ENCODE assay signal across 1 cellular context in the genomic region with DNA sequence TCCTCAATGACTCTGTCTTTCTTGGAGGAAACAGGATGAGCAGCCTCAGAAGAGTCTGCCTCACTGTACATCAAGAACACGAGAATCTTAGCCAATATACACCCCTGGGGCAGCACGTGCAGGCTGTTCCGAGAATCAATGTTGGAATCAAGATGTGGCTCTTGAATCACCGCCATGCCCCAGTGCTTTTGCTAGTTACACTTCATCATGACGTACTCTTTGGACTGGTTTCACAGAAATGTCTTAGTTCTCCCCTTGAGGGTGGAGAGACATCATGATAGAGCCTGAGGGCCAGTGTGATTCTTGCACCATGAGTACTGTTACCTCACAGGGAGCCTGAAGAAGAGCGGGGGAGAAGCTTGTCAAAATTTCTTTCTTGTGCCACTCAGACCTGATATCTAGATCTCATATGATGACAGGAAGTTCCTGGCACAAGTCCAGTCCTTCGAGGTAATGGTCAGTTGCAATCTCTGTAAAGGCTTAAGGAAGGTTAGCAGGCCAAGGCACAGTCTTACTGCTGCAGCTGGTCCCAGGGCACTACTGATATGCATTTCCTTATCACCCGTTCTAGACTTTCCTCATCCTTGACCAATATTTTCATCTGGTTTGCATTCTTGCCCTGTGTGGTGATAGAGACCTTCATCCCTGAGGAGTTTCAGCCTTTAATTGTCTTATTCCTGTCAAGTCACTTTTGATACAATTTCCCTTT.
TF ChIP-seq lines count a peak whose summit lies in the region.

No MANE protein-coding gene starts in this region.

TF ChIP-seq in A549, 52 proteins besides CTCF, POLR2A, EP300 and RAD21 (continued from another document):
- TF ChIP-seq TP53 (CRISPR knock-in tag; IDR thresholded peaks at IDR 0.05) (no peak), CBX8 (IDR thresholded peaks at IDR 0.05) (no peak), HOXB5 (CRISPR knock-in tag; IDR thresholded peaks at IDR 0.05) (peak; percentile 47; the same call in 1 of the 2 replicates), ZC3H11A (IDR thresholded peaks at IDR 0.05) (no peak), HOXB13 (CRISPR knock-in tag; IDR thresholded peaks at IDR 0.05; ENCODE audit: low read depth) (no peak), JUNB (IDR thresholded peaks at IDR 0.05) (0 out of 2 replicates have a peak, but pooled peaks have one; percentile 29), JUN (IDR thresholded peaks at IDR 0.05) (peak in 1 of 2 experiments; percentile 53; a peak in 1 of 5 replicates), FOXS1 (CRISPR knock-in tag; IDR thresholded peaks at IDR 0.05) (no peak), CEBPB (IDR thresholded peaks at IDR 0.05) (peak in 1 of 2 experiments; percentile 19; a peak in 1 of 4 replicates), NFE2L2 (conservative IDR thresholded peaks at IDR 0.05; ENCODE audit: low read length) (no peak), HEYL (CRISPR knock-in tag; IDR thresholded peaks at IDR 0.05) (no peak), NPAS2 (CRISPR knock-in tag; IDR thresholded peaks at IDR 0.05; ENCODE audit: borderline replicate concordance) (0 out of 2 replicates have a peak, but pooled peaks have one; percentile 26), HOXA7 (CRISPR knock-in tag; IDR thresholded peaks at IDR 0.05) (no peak), ZSCAN20 (CRISPR knock-in tag; IDR thresholded peaks at IDR 0.05) (no peak), GATA3 (IDR thresholded peaks at IDR 0.05; ENCODE audit: borderline replicate concordance) (no peak), CHD2 (IDR thresholded peaks at IDR 0.05; ENCODE audit: low read length, partially characterized antibody) (no peak), MYC (IDR thresholded peaks at IDR 0.05; ENCODE audit: borderline replicate concordance, low read length) (no peak), ZFP36 (IDR thresholded peaks at IDR 0.05; ENCODE audit: borderline replicate concordance, partially characterized antibody) (no peak), FOSL2 (IDR thresholded peaks at IDR 0.05) (no peak), FOSL2 (CRISPR knock-in tag; IDR thresholded peaks at IDR 0.05) (peak; percentile 27; the same call in 1 of the 2 replicates), RFX5 (IDR thresholded peaks at IDR 0.05) (no peak)
- TF ChIP-seq, protein P1, sequence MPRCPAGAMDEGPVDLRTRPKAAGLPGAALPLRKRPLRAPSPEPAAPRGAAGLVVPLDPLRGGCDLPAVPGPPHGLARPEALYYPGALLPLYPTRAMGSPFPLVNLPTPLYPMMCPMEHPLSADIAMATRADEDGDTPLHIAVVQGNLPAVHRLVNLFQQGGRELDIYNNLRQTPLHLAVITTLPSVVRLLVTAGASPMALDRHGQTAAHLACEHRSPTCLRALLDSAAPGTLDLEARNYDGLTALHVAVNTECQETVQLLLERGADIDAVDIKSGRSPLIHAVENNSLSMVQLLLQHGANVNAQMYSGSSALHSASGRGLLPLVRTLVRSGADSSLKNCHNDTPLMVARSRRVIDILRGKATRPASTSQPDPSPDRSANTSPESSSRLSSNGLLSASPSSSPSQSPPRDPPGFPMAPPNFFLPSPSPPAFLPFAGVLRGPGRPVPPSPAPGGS (IDR thresholded peaks at IDR 0.05): no peak
- TF ChIP-seq, protein P2, sequence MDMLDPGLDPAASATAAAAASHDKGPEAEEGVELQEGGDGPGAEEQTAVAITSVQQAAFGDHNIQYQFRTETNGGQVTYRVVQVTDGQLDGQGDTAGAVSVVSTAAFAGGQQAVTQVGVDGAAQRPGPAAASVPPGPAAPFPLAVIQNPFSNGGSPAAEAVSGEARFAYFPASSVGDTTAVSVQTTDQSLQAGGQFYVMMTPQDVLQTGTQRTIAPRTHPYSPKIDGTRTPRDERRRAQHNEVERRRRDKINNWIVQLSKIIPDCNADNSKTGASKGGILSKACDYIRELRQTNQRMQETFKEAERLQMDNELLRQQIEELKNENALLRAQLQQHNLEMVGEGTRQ (IDR thresholded peaks at IDR 0.05): peak; percentile 8; the same call in 1 of the 2 replicates
- TF ChIP-seq, protein P3, sequence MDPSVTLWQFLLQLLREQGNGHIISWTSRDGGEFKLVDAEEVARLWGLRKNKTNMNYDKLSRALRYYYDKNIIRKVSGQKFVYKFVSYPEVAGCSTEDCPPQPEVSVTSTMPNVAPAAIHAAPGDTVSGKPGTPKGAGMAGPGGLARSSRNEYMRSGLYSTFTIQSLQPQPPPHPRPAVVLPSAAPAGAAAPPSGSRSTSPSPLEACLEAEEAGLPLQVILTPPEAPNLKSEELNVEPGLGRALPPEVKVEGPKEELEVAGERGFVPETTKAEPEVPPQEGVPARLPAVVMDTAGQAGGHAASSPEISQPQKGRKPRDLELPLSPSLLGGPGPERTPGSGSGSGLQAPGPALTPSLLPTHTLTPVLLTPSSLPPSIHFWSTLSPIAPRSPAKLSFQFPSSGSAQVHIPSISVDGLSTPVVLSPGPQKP (IDR thresholded peaks at IDR 0.05; ENCODE audit: low read depth, low read length): no peak
- TF ChIP-seq, protein P4, sequence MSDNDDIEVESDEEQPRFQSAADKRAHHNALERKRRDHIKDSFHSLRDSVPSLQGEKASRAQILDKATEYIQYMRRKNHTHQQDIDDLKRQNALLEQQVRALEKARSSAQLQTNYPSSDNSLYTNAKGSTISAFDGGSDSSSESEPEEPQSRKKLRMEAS (IDR thresholded peaks at IDR 0.05): peak; percentile 82
